In genomic region chr6:33949877-33950831, GRCh38 we compare ENCODE assay signal across 1 cellular context.
TF ChIP-seq lines count a peak whose summit lies in the region.

No MANE protein-coding gene starts in this region.

TF ChIP-seq in HepG2, 621 proteins besides CTCF, POLR2A, EP300 and RAD21 (continued from another document):
- no peak for TF ChIP-seq CENPBD1 (CRISPR knock-in tag; IDR thresholded peaks at IDR 0.05; ENCODE audit: borderline replicate concordance, low read depth)
- no peak for TF ChIP-seq FOXA1 (IDR thresholded peaks at IDR 0.05)
- no peak for TF ChIP-seq FOXA1 (CRISPR knock-in tag; IDR thresholded peaks at IDR 0.05)
- no peak for TF ChIP-seq ZNF784 (CRISPR knock-in tag; IDR thresholded peaks at IDR 0.05; ENCODE audit: borderline replicate concordance)
- TF ChIP-seq ZNF12 (CRISPR knock-in tag; IDR thresholded peaks at IDR 0.05) = no peak
- TF ChIP-seq ATF7 (IDR thresholded peaks at IDR 0.05) = no peak
- no peak for TF ChIP-seq ATF7 (CRISPR knock-in tag; IDR thresholded peaks at IDR 0.05)
- no peak for TF ChIP-seq POLR2AphosphoS2 (IDR thresholded peaks at IDR 0.05; ENCODE audit: low read depth, low read length)
- TF ChIP-seq SMAD3 (CRISPR knock-in tag; IDR thresholded peaks at IDR 0.05) = no peak
- no peak for TF ChIP-seq JDP2 (CRISPR knock-in tag; IDR thresholded peaks at IDR 0.05; ENCODE audit: borderline replicate concordance)
- no peak for TF ChIP-seq ZBTB20 (CRISPR knock-in tag; IDR thresholded peaks at IDR 0.05; ENCODE audit: borderline replicate concordance, low read depth)
- TF ChIP-seq ZNF350 (CRISPR knock-in tag; IDR thresholded peaks at IDR 0.05; ENCODE audit: borderline replicate concordance, low read depth) = no peak
